15 cellular contexts compared by ENCODE assay signal in genomic region chr12:76544601-76545261, GRCh38. TPM values are rescaled to one million over a fixed set of nuclear protein-coding genes. Genes with fewer than 3 reads are reported as not detected.
DNase-seq lines count a peak whose midpoint lies in the region; ATAC-seq and TF ChIP-seq lines count a peak whose summit lies in the region.
"Had no signal": no experiment of that assay in that cellular context is flagged by ENCODE, and none has a peak within 500 bp of the region (broad histone marks: within the 10 kb centered on the region; RNA-seq: fewer than 3 reads in every experiment).

No MANE protein-coding gene starts in this region.

- peaks cover 3% of the 10 kb centered on the region for H3K36me3 Mint-ChIP-seq in activated CD4-positive, alpha-beta T cell treated with anti-CD3 and anti-CD28 coated beads for 36 hours (ENCODE audit: low read depth)
- H3K36me3 Mint-ChIP-seq in activated CD4-positive, alpha-beta T cell treated with anti-CD3 and anti-CD28 coated beads, Interleukin-2, amount 10 ng/mL, durations not matched to agents 7 days and 5 days (ENCODE audit: low read depth) = peaks cover 11% of the 10 kb centered on the region
- H3K36me3 Mint-ChIP-seq in CD4-positive, CD25-positive, alpha-beta regulatory T cell = no peaks in the 10 kb centered on the region

- no peaks in the 10 kb centered on the region for H3K27me3 ChIP-seq in CD4-positive, CD25-positive, alpha-beta regulatory T cell (ENCODE audit: control insufficient read depth, insufficient read depth, low read length)
- H3K27me3 ChIP-seq: BLaER1 had no signal

- peaks cover 2% of the 10 kb centered on the region for H3K36me3 ChIP-seq in CD4-positive, CD25-positive, alpha-beta regulatory T cell (ENCODE audit: control insufficient read depth, insufficient read depth, low read length)
- H3K36me3 ChIP-seq: BLaER1 had no signal

- peaks cover 29% of the 10 kb centered on the region for H3K4me1 ChIP-seq in CD4-positive, CD25-positive, alpha-beta regulatory T cell (ENCODE audit: control insufficient read depth, insufficient read depth, low read length, poor library complexity, severe bottlenecking)
- H3K4me1 ChIP-seq: BLaER1 had no signal

- DNase-seq in activated CD4-positive, alpha-beta T cell treated with anti-CD3 and anti-CD28 coated beads for 36 hours = no peak
- no peak for DNase-seq in activated CD4-positive, alpha-beta T cell treated with anti-CD3 and anti-CD28 coated beads, Interleukin-2, amount 10 ng/mL, durations not matched to agents 7 days and 5 days
- no peak for DNase-seq in CD4-positive, CD25-positive, alpha-beta regulatory T cell
- DNase-seq in OCI-M1 (lab: John Stamatoyannopoulos, UW) (peak; percentile 46), erythroblast (lab: John Stamatoyannopoulos, UW) (peak; percentile 41 to 79), GF-D8 (lab: John Stamatoyannopoulos, UW) (no peak)
- DNase-seq: H7, NCI-H1930, NCI-H510A treated with DMSO at 0.1 percent for 48 hours, NCI-H82 had no signal

- TF ChIP-seq POLR2A in erythroblast (IDR thresholded peaks at IDR 0.05; ENCODE audit: low read length) = no peak

- H3K27ac ChIP-seq in CD4-positive, CD25-positive, alpha-beta regulatory T cell (ENCODE audit: insufficient read depth, low read length, poor library complexity, severe bottlenecking) = no peak overlapping the region
- H3K27ac ChIP-seq: BLaER1, HL-60 had no signal

- H3K27me3 Mint-ChIP-seq in activated CD4-positive, alpha-beta T cell treated with anti-CD3 and anti-CD28 coated beads for 36 hours = no peaks in the 10 kb centered on the region
- no peaks in the 10 kb centered on the region for H3K27me3 Mint-ChIP-seq in activated CD4-positive, alpha-beta T cell treated with anti-CD3 and anti-CD28 coated beads, Interleukin-2, amount 10 ng/mL, durations not matched to agents 7 days and 5 days
- H3K27me3 Mint-ChIP-seq in CD4-positive, CD25-positive, alpha-beta regulatory T cell = no peaks in the 10 kb centered on the region

- H3K27ac Mint-ChIP-seq in activated CD4-positive, alpha-beta T cell treated with anti-CD3 and anti-CD28 coated beads for 36 hours = no peak overlapping the region
- no peak overlapping the region for H3K27ac Mint-ChIP-seq in activated CD4-positive, alpha-beta T cell treated with anti-CD3 and anti-CD28 coated beads, Interleukin-2, amount 10 ng/mL, durations not matched to agents 7 days and 5 days
- H3K27ac Mint-ChIP-seq in CD4-positive, CD25-positive, alpha-beta regulatory T cell = peak overlapping the region in 1 of 3 donors; percentile 27

- H3K4me3 Mint-ChIP-seq in activated CD4-positive, alpha-beta T cell treated with anti-CD3 and anti-CD28 coated beads for 36 hours = no peak overlapping the region
- H3K4me3 Mint-ChIP-seq in activated CD4-positive, alpha-beta T cell treated with anti-CD3 and anti-CD28 coated beads, Interleukin-2, amount 10 ng/mL, durations not matched to agents 7 days and 5 days = no peak overlapping the region
- H3K4me3 Mint-ChIP-seq in CD4-positive, CD25-positive, alpha-beta regulatory T cell = no peak overlapping the region

- ATAC-seq in activated CD4-positive, alpha-beta T cell treated with anti-CD3 and anti-CD28 coated beads for 36 hours = peak; percentile 72
- ATAC-seq in CD4-positive, CD25-positive, alpha-beta regulatory T cell (ENCODE audit: low read depth in 2 of 2) = no peak
- ATAC-seq in HG02763 (IDR thresholded peaks at IDR 0.05; ENCODE audit: unreplicated experiment) (no peak), HG03432 (IDR thresholded peaks at IDR 0.05; ENCODE audit: unreplicated experiment) (no peak)
- ATAC-seq: Panc1 had no signal

- H3K4me1 Mint-ChIP-seq in activated CD4-positive, alpha-beta T cell treated with anti-CD3 and anti-CD28 coated beads for 36 hours = peaks cover 74% of the 10 kb centered on the region
- H3K4me1 Mint-ChIP-seq in activated CD4-positive, alpha-beta T cell treated with anti-CD3 and anti-CD28 coated beads, Interleukin-2, amount 10 ng/mL, durations not matched to agents 7 days and 5 days = peaks cover 50% of the 10 kb centered on the region
- peaks cover 60 to 82% (median 77%) of the 10 kb centered on the region in 4 donors for H3K4me1 Mint-ChIP-seq in CD4-positive, CD25-positive, alpha-beta regulatory T cell

- POLR2A ChIA-PET in activated CD4-positive, alpha-beta T cell treated with anti-CD3 and anti-CD28 coated beads for 36 hours (lab: Charles Lee) = interaction anchor here (0.5 kb wide), 1 partner anchor 15 kb away, joined by 4 read pairs; no protein-coding TSS in a partner anchor
- POLR2A ChIA-PET in activated CD4-positive, alpha-beta T cell treated with anti-CD3 and anti-CD28 coated beads, Interleukin-2, amount 10 ng/mL, durations not matched to agents 7 days and 5 days (lab: Charles Lee) = no interaction called here

- H3K9me3 ChIP-seq in CD4-positive, CD25-positive, alpha-beta regulatory T cell (ENCODE audit: control insufficient read depth in 2 of 2, low read length in 2 of 2) = no peaks in the 10 kb centered on the region
- H3K9me3 ChIP-seq: BLaER1 had no signal

- intact Hi-C loops in activated CD4-positive, alpha-beta T cell treated with anti-CD3 and anti-CD28 coated beads for 36 hours (cut with DNase I, micrococcal nuclease) = loop anchor here in 1 of 2 experiments (2.0 kb wide), 1 partner anchor 14 kb away; the partner anchor contains the start of gene OSBPL8

- peak overlapping the region; percentile 15 for H3K4me3 ChIP-seq in CD4-positive, CD25-positive, alpha-beta regulatory T cell (ENCODE audit: low read depth, low read length)
- H3K4me3 ChIP-seq: BLaER1 had no signal

- H3K9me3 Mint-ChIP-seq in activated CD4-positive, alpha-beta T cell treated with anti-CD3 and anti-CD28 coated beads for 36 hours (ENCODE audit: low read depth) = no peaks in the 10 kb centered on the region
- H3K9me3 Mint-ChIP-seq in activated CD4-positive, alpha-beta T cell treated with anti-CD3 and anti-CD28 coated beads, Interleukin-2, amount 10 ng/mL, durations not matched to agents 7 days and 5 days = no peaks in the 10 kb centered on the region
- H3K9me3 Mint-ChIP-seq in CD4-positive, CD25-positive, alpha-beta regulatory T cell = no peaks in the 10 kb centered on the region

- CTCF ChIA-PET in activated CD4-positive, alpha-beta T cell treated with anti-CD3 and anti-CD28 coated beads for 36 hours (lab: Charles Lee) = interaction anchor here (1.1 to 1.3 kb wide), 3 partner anchors 10 to 42 kb away, joined by 3 to 5 read pairs (median 4); no protein-coding TSS in a partner anchor
- CTCF ChIA-PET in activated CD4-positive, alpha-beta T cell treated with anti-CD3 and anti-CD28 coated beads, Interleukin-2, amount 10 ng/mL, durations not matched to agents 7 days and 5 days (lab: Charles Lee) = no interaction called here

RNA-seq across cellular contexts. Expression of gene OSBPL8, which starts 14.8 kb away (rescaled TPM):
- total RNA-seq in activated CD4-positive, alpha-beta T cell treated with anti-CD3 and anti-CD28 coated beads for 36 hours = 10 to 100 TPM; 70.2 to 78.5 TPM
- total RNA-seq in activated CD4-positive, alpha-beta T cell treated with anti-CD3 and anti-CD28 coated beads, Interleukin-2, amount 10 ng/mL, durations not matched to agents 7 days and 5 days = 100 to 1,000 TPM; 119 to 130 TPM
- 195 TPM for total RNA-seq in CD4-positive, CD25-positive, alpha-beta regulatory T cell
- polyA plus RNA-seq in CD4-positive, CD25-positive, alpha-beta regulatory T cell = 100 to 1,000 TPM; 129 to 187 (median 153) TPM

Comparison
In these comparisons a context has a peak if more than half of its experiments do, and no peak if none do; other contexts are left out.
1. DNase-seq: peak in OCI-M1 (single experiment) and erythroblast (2 of 2); none in activated CD4-positive, alpha-beta T cell treated with anti-CD3 and anti-CD28 coated beads for 36 hours (single experiment), activated CD4-positive, alpha-beta T cell treated with anti-CD3 and anti-CD28 coated beads, Interleukin-2, amount 10 ng/mL, durations not matched to agents 7 days and 5 days (single experiment), CD4-positive, CD25-positive, alpha-beta regulatory T cell (0 of 3) and GF-D8 (single experiment).